Comparison of ENCODE assay signal across 1 cellular context in the genomic region with DNA sequence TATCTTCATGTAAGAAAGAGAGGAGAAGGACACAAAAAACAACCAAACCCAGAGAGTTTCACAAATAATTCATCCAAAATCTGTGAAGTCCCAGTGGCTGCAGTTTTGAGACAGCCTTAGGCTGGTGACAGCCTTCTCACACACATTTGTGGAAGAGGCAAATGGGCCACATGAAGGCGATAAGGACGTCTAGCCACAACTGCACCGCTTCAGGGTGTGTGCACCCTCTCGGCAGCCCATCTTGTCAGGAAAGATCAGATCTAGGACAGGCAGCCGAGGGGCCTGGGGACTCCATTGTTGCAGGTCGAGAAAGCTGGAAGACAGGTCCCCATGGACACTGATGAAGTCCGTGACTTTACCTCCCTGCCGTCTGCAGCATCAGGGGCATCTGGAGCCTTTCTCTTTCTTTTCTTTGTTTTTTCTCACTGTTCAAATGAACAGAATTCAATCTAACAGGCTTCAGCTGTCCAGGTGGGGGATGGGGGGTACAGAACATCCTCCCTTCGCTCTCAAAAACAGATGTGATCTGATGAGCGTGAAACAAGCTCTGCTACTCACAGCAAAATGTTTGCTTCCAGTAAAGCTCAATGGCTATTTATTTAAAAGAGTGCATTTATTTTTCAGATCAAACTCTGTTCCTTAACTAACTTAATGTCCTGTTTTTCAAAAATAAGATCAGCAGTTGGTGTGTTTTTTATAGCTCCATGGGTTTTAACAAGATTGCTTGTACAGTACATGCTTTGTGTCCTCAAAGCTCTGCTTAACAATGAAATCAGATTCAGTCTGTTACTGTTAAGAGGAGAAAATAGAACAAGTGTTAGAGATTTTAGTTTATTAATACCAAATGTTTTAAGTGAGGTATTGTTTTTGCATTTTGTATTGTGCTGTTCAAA.
TF ChIP-seq lines count a peak whose summit lies in the region.

No MANE protein-coding gene starts in this region.

TF ChIP-seq in IMR-90, 13 proteins besides CTCF, POLR2A, EP300 and RAD21 (continued from another document):
- TF ChIP-seq, protein P1, sequence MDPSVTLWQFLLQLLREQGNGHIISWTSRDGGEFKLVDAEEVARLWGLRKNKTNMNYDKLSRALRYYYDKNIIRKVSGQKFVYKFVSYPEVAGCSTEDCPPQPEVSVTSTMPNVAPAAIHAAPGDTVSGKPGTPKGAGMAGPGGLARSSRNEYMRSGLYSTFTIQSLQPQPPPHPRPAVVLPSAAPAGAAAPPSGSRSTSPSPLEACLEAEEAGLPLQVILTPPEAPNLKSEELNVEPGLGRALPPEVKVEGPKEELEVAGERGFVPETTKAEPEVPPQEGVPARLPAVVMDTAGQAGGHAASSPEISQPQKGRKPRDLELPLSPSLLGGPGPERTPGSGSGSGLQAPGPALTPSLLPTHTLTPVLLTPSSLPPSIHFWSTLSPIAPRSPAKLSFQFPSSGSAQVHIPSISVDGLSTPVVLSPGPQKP (IDR thresholded peaks at IDR 0.05; ENCODE audit: borderline replicate concordance, low read depth, low read length), result no peak
- no peak for TF ChIP-seq RFX5 (IDR thresholded peaks at IDR 0.05; ENCODE audit: low read depth, low read length)
- TF ChIP-seq MAZ (IDR thresholded peaks at IDR 0.05; ENCODE audit: borderline replicate concordance, low read depth, low read length), result no peak
- no peak for TF ChIP-seq SMC3 (IDR thresholded peaks at IDR 0.05; ENCODE audit: low read depth, low read length)
- no peak for TF ChIP-seq BHLHE40 (IDR thresholded peaks at IDR 0.05; ENCODE audit: low read depth, low read length)
- no peak for TF ChIP-seq MXI1 (IDR thresholded peaks at IDR 0.05; ENCODE audit: borderline replicate concordance, low read depth, low read length)
